ENCODE assay signal across 11 cellular contexts in the genomic region with DNA sequence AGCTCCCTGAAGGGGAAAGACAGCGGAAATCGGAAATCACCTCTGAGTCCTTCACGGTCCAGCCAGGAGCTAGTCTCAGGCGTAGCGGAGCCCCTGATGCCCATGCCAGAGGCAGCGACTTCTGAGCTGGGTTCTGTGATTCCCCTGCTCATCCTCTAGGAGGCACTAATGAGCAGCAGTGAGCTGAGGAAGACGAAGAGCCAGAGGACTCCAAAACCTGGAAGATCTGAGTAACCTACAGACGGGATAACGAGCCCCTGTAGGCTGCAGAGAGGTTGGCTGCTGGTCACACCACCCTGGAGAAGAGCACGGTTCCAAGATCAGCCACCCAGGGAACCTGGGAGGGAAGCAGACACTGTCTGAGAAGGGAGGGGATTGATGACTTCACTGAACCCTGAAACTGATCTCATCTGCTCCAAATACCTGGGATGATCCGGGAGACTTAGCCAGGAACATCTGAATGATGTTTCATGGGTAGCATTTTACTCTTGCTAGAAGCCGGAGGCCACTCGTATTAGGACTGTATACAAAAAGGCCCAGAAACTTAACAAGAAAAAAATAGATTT.
DNase-seq lines count a peak whose midpoint lies in the region; ATAC-seq and TF ChIP-seq lines count a peak whose summit lies in the region.
"Had no signal": no experiment of that assay in that cellular context is flagged by ENCODE, and none has a peak within 500 bp of the region (broad histone marks: within the 10 kb centered on the region; RNA-seq: fewer than 3 reads in every experiment).

No MANE protein-coding gene starts in this region.

- no peak for TF ChIP-seq POLR2A in erythroblast (IDR thresholded peaks at IDR 0.05; ENCODE audit: low read length)

- no peak overlapping the region for H3K4me3 Mint-ChIP-seq in activated CD4-positive, alpha-beta T cell treated with anti-CD3 and anti-CD28 coated beads for 36 hours
- H3K4me3 Mint-ChIP-seq in type B pancreatic cell: no peak overlapping the region
- no peak overlapping the region for H3K4me3 Mint-ChIP-seq in chondrocyte (ENCODE audit: unreplicated experiment)

- no peak overlapping the region for H3K27ac Mint-ChIP-seq in activated CD4-positive, alpha-beta T cell treated with anti-CD3 and anti-CD28 coated beads for 36 hours
- H3K27ac Mint-ChIP-seq in type B pancreatic cell (no peak overlapping the region), chondrocyte (ENCODE audit: unreplicated experiment) (no peak overlapping the region)

- H3K36me3 ChIP-seq in psoas muscle (ENCODE audit: insufficient read depth in 1 of 2, low read depth in 1 of 2): no peaks in the 10 kb centered on the region
- H3K36me3 ChIP-seq: SJSA1 had no signal

- CTCF ChIA-PET in activated CD4-positive, alpha-beta T cell treated with anti-CD3 and anti-CD28 coated beads for 36 hours (lab: Charles Lee): interaction anchor here (0.6 to 1.8 kb wide), 6 partner anchors 10 to 53 kb away, joined by 3 to 6 read pairs (median 4); no protein-coding TSS in a partner anchor

- no peaks in the 10 kb centered on the region for H3K9me3 ChIP-seq in psoas muscle
- H3K9me3 ChIP-seq: SJSA1 had no signal

- H3K27me3 Mint-ChIP-seq in activated CD4-positive, alpha-beta T cell treated with anti-CD3 and anti-CD28 coated beads for 36 hours: no peaks in the 10 kb centered on the region
- H3K27me3 Mint-ChIP-seq in type B pancreatic cell (peaks cover 3% of the 10 kb centered on the region), chondrocyte (ENCODE audit: low read depth) (no peaks in the 10 kb centered on the region)

- POLR2A ChIA-PET in activated CD4-positive, alpha-beta T cell treated with anti-CD3 and anti-CD28 coated beads for 36 hours (lab: Charles Lee): no interaction called here

- H3K9me3 Mint-ChIP-seq in activated CD4-positive, alpha-beta T cell treated with anti-CD3 and anti-CD28 coated beads for 36 hours (ENCODE audit: low read depth): peaks cover 4% of the 10 kb centered on the region
- no peaks in the 10 kb centered on the region for H3K9me3 Mint-ChIP-seq in type B pancreatic cell
- H3K9me3 Mint-ChIP-seq in chondrocyte (ENCODE audit: low read depth): peaks cover 56% of the 10 kb centered on the region

- no peaks in the 10 kb centered on the region for H3K4me1 Mint-ChIP-seq in activated CD4-positive, alpha-beta T cell treated with anti-CD3 and anti-CD28 coated beads for 36 hours
- H3K4me1 Mint-ChIP-seq in type B pancreatic cell (ENCODE audit: unreplicated experiment) (no peaks in the 10 kb centered on the region), chondrocyte (ENCODE audit: low read depth) (no peaks in the 10 kb centered on the region)

- H3K4me3 ChIP-seq in psoas muscle: no peak overlapping the region
- H3K4me3 ChIP-seq: SJSA1 had no signal

- WGBS in psoas muscle, 3 donors: 46 to 52% (median 48%) methylated on average over 13 of the region's 13 CpGs

- intact Hi-C loops in activated CD4-positive, alpha-beta T cell treated with anti-CD3 and anti-CD28 coated beads for 36 hours (cut with DNase I, micrococcal nuclease): no loop called here
- intact Hi-C loops in psoas muscle (cut with DNase I): no loop called here

- H3K4me1 ChIP-seq in psoas muscle: no peaks in the 10 kb centered on the region
- H3K4me1 ChIP-seq: SJSA1 had no signal

- no peak overlapping the region for H3K27ac ChIP-seq in psoas muscle
- H3K27ac ChIP-seq: epithelial cell of prostate, SJSA1 had no signal

- peak; percentile 13 for DNase-seq in activated CD4-positive, alpha-beta T cell treated with anti-CD3 and anti-CD28 coated beads for 36 hours
- DNase-seq in activated CD4-positive, alpha-beta T cell treated with anti-CD3 and anti-CD28 coated beads, Interleukin-2, amount 50 U/mL, for 4 hours: no peak
- peak; percentile 24 for DNase-seq in NCI-H69 (lab: John Stamatoyannopoulos, UW)
- peak; percentile 10 to 32 for DNase-seq in erythroblast (lab: John Stamatoyannopoulos, UW)
- no peak for DNase-seq in type B pancreatic cell (ENCODE audit: extremely low spot score, unreplicated experiment)
- no peak for DNase-seq in chondrocyte (ENCODE audit: low spot score)
- DNase-seq in epidermal melanocyte (ENCODE audit: insufficient read length, low spot score): no peak
- DNase-seq in psoas muscle: no peak
- DNase-seq: amniotic stem cell had no signal

- peak; percentile 65 for TF ChIP-seq CTCF in type B pancreatic cell (conservative IDR thresholded peaks at IDR 0.05)
- TF ChIP-seq CTCF in chondrocyte (IDR thresholded peaks at IDR 0.05): no peak
- no peak for TF ChIP-seq CTCF in psoas muscle (IDR thresholded peaks at IDR 0.05)

- no peak for ATAC-seq in activated CD4-positive, alpha-beta T cell treated with anti-CD3 and anti-CD28 coated beads for 36 hours
- no peak for ATAC-seq in psoas muscle

- no peaks in the 10 kb centered on the region for H3K36me3 Mint-ChIP-seq in activated CD4-positive, alpha-beta T cell treated with anti-CD3 and anti-CD28 coated beads for 36 hours (ENCODE audit: low read depth)
- no peaks in the 10 kb centered on the region for H3K36me3 Mint-ChIP-seq in type B pancreatic cell
- H3K36me3 Mint-ChIP-seq in chondrocyte (ENCODE audit: low read depth): no peaks in the 10 kb centered on the region

- peaks cover 0 to 2% (median 0%) of the 10 kb centered on the region in 3 donors for H3K27me3 ChIP-seq in psoas muscle (ENCODE audit: insufficient read depth in 3 of 3, low read length in 2 of 3)
- H3K27me3 ChIP-seq: SJSA1 had no signal

Comparison
In these comparisons a context has a peak if more than half of its experiments do, and no peak if none do; other contexts are left out.
1. DNase-seq: peak in activated CD4-positive, alpha-beta T cell treated with anti-CD3 and anti-CD28 coated beads for 36 hours (single experiment), NCI-H69 (single experiment) and erythroblast (2 of 2); none in activated CD4-positive, alpha-beta T cell treated with anti-CD3 and anti-CD28 coated beads, Interleukin-2, amount 50 U/mL, for 4 hours (0 of 2), type B pancreatic cell (single experiment), chondrocyte (single experiment), epidermal melanocyte (single experiment) and psoas muscle (0 of 2).